In genomic region chr4:6697096-6697495, GRCh38 we compare ENCODE assay signal across 16 cellular contexts. TPM values are rescaled to one million over a fixed set of nuclear protein-coding genes. Genes with fewer than 3 reads are reported as not detected.
DNase-seq lines count a peak whose midpoint lies in the region; ATAC-seq, FAIRE-seq and TF ChIP-seq lines count a peak whose summit lies in the region.
"Had no signal": no experiment of that assay in that cellular context is flagged by ENCODE, and none has a peak within 500 bp of the region (broad histone marks: within the 10 kb centered on the region; RNA-seq: fewer than 3 reads in every experiment).

No MANE protein-coding gene starts in this region.

- DNase-seq in CD4-positive, CD25-positive, alpha-beta regulatory T cell = no peak
- DNase-seq in MCF 10A (ENCODE audit: unreplicated experiment) (no peak), H4 (ENCODE audit: low spot score) (no peak), dermis blood vessel endothelial cell (no peak), GM10266 (ENCODE audit: extremely low spot score) (no peak), pancreas (no peak)
- DNase-seq: activated CD8-positive, alpha-beta memory T cell treated with anti-CD3 and anti-CD28 coated beads for 24 hours; anterior cingulate cortex; NCI-H146; NCI-H524 treated with DMSO at 0.1 percent for 48 hours; stimulated activated CD4-positive, alpha-beta T cell treated with anti-CD3 and anti-CD28 coated beads, Interleukin-4, amount 100 ng/mL, for 4 hours; stimulated activated naive CD8-positive, alpha-beta T cell treated with anti-CD3 and anti-CD28 coated beads, Interleukin-15, amount 100 ng/mL, for 72 hours had no signal

- peaks cover 15 to 84% (median 44%) of the 10 kb centered on the region in 4 donors for H3K4me1 Mint-ChIP-seq in CD4-positive, CD25-positive, alpha-beta regulatory T cell
- peaks cover 37% of the 10 kb centered on the region for H3K4me1 Mint-ChIP-seq in MCF 10A (ENCODE audit: insufficient read depth, unreplicated experiment)

- no peaks in the 10 kb centered on the region for H3K36me3 ChIP-seq in CD4-positive, CD25-positive, alpha-beta regulatory T cell (ENCODE audit: control insufficient read depth, insufficient read depth, low read length)
- H3K36me3 ChIP-seq in KOPT-K1 (ENCODE audit: insufficient read depth, low read length) = peaks cover 16% of the 10 kb centered on the region; the same call in 1 of the 2 replicates
- peaks cover 16% of the 10 kb centered on the region for H3K36me3 ChIP-seq in neutrophil
- no peaks in the 10 kb centered on the region for H3K36me3 ChIP-seq in pancreas

- H3K4me3 Mint-ChIP-seq in CD4-positive, CD25-positive, alpha-beta regulatory T cell = peak overlapping the region in 2 of 4 donors; percentile 44 to 64
- H3K4me3 Mint-ChIP-seq in MCF 10A (ENCODE audit: unreplicated experiment) = no peak overlapping the region

- peak overlapping the region; percentile 92 to 100 (median 92) for H3K27ac Mint-ChIP-seq in CD4-positive, CD25-positive, alpha-beta regulatory T cell
- peak overlapping the region; percentile 95 for H3K27ac Mint-ChIP-seq in MCF 10A (ENCODE audit: low read depth, unreplicated experiment)

- TF ChIP-seq CTCF in MCF 10A (IDR thresholded peaks at IDR 0.05; ENCODE audit: unreplicated experiment) (no peak), neutrophil (IDR thresholded peaks at IDR 0.05) (no peak), GM10266 (IDR thresholded peaks at IDR 0.05; ENCODE audit: control insufficient read depth, insufficient read depth, low read depth, missing control alignments) (no peak), pancreas (IDR thresholded peaks at IDR 0.05) (no peak)

- peaks cover 71% of the 10 kb centered on the region for H3K4me1 ChIP-seq in CD4-positive, CD25-positive, alpha-beta regulatory T cell (ENCODE audit: control insufficient read depth, insufficient read depth, low read length, poor library complexity, severe bottlenecking)
- peaks cover 60 to 70% of the 10 kb centered on the region in 2 experiments for H3K4me1 ChIP-seq in neutrophil (ENCODE audit: control insufficient read depth in 1 of 2, insufficient read depth in 1 of 2, low read depth in 1 of 2, low read length in 1 of 2)
- no peaks in the 10 kb centered on the region for H3K4me1 ChIP-seq in pancreas

- H3K27ac ChIP-seq in CD4-positive, CD25-positive, alpha-beta regulatory T cell (ENCODE audit: insufficient read depth, low read length, poor library complexity, severe bottlenecking) = peak overlapping the region; percentile 81
- H3K27ac ChIP-seq in KOPT-K1 (ENCODE audit: low read depth, low read length, poor library complexity, severe bottlenecking) (peak overlapping the region; percentile 88), neutrophil (peak overlapping the region; percentile 98), pancreas (no peak overlapping the region)

- H3K9me3 ChIP-seq in CD4-positive, CD25-positive, alpha-beta regulatory T cell (ENCODE audit: control insufficient read depth in 2 of 2, low read length in 2 of 2) = no peaks in the 10 kb centered on the region
- H3K9me3 ChIP-seq in KOPT-K1 (ENCODE audit: insufficient read depth, low read length, poor library complexity, severe bottlenecking) (no peaks in the 10 kb centered on the region), neutrophil (no peaks in the 10 kb centered on the region), pancreas (no peaks in the 10 kb centered on the region)

- CTCF ChIA-PET in MCF 10A (lab: Yijun Ruan, JAX) = interaction anchor here (1.1 to 2.2 kb wide), 4 partner anchors 8 to 21 kb away, joined by 3 to 17 read pairs (median 8); no protein-coding TSS in a partner anchor

- H3K4me3 ChIP-seq in CD4-positive, CD25-positive, alpha-beta regulatory T cell (ENCODE audit: low read depth, low read length) = peak overlapping the region; percentile 69
- peak overlapping the region in 1 of 2 experiments; percentile 85 for H3K4me3 ChIP-seq in neutrophil (ENCODE audit: low read depth in 1 of 2, low read length in 1 of 2)
- no peak overlapping the region for H3K4me3 ChIP-seq in pancreas
- H3K4me3 ChIP-seq: K562 had no signal

- no peaks in the 10 kb centered on the region for H3K9me3 Mint-ChIP-seq in CD4-positive, CD25-positive, alpha-beta regulatory T cell
- H3K9me3 Mint-ChIP-seq in MCF 10A (ENCODE audit: unreplicated experiment) = no peaks in the 10 kb centered on the region
- H3K9me3 Mint-ChIP-seq: stimulated activated naive CD8-positive, alpha-beta T cell treated with anti-CD3 and anti-CD28 coated beads, Interleukin-15, amount 100 ng/mL, for 72 hours had no signal

- H3K36me3 Mint-ChIP-seq in CD4-positive, CD25-positive, alpha-beta regulatory T cell = peaks cover 20% of the 10 kb centered on the region
- peaks cover 16% of the 10 kb centered on the region for H3K36me3 Mint-ChIP-seq in MCF 10A (ENCODE audit: insufficient read depth, unreplicated experiment)

- 93 to 94% methylated on average over 6 of the region's 6 CpGs for WGBS in pancreas, 2 donors

- BruUV-seq in MCF 10A (replicated peaks; lab: Mats Ljungman, UMichigan) = no TSS peak

- POLR2A ChIA-PET in MCF 10A (lab: Yijun Ruan, JAX) = interaction anchor here (0.9 to 5.9 kb wide), 7 partner anchors 11 to 88 kb away, joined by 4 to 79 read pairs (median 18); partner anchors contain the start of genes BLOC1S4, MRFAP1 and MRFAP1L1

- intact Hi-C loops in MCF 10A (cut with micrococcal nuclease) (no loop called here), pancreas (cut with DNase I) (no loop called here)

- H3K27me3 Mint-ChIP-seq in CD4-positive, CD25-positive, alpha-beta regulatory T cell = no peaks in the 10 kb centered on the region
- no peaks in the 10 kb centered on the region for H3K27me3 Mint-ChIP-seq in MCF 10A (ENCODE audit: insufficient read depth, unreplicated experiment)
- H3K27me3 Mint-ChIP-seq: stimulated activated naive CD8-positive, alpha-beta T cell treated with anti-CD3 and anti-CD28 coated beads, Interleukin-15, amount 100 ng/mL, for 72 hours had no signal

- no peak for FAIRE-seq in pancreas (lab: Jason Lieb, UNC)
- FAIRE-seq: G401.6, K562 had no signal

- no peaks in the 10 kb centered on the region for H3K27me3 ChIP-seq in CD4-positive, CD25-positive, alpha-beta regulatory T cell (ENCODE audit: control insufficient read depth, insufficient read depth, low read length)
- H3K27me3 ChIP-seq in neutrophil (no peaks in the 10 kb centered on the region), pancreas (no peaks in the 10 kb centered on the region)

- ATAC-seq in CD4-positive, CD25-positive, alpha-beta regulatory T cell (ENCODE audit: low read depth in 2 of 2) = no peak
- no peak for ATAC-seq in pancreas
- ATAC-seq: K562 had no signal

RNA-seq across cellular contexts. Expression of gene S100P, which starts 3.4 kb away (rescaled TPM):
- not detected for total RNA-seq in CD4-positive, CD25-positive, alpha-beta regulatory T cell
- 1 to 10 TPM in 3 of 4 donors, not detected in 1; 1.2 to 4.1 (median 1.5) TPM for polyA plus RNA-seq in CD4-positive, CD25-positive, alpha-beta regulatory T cell
- total RNA-seq in MCF 10A (2022) = 55.6 and 97.6 TPM in 2 replicates
- 0.21 and 0.35 TPM in 2 replicates for total RNA-seq in H4 (2014; rRNA removed; shearing (Covaris generic))
- not detected in 2 replicates for total RNA-seq in dermis blood vessel endothelial cell
- 10 to 100 TPM in 1 of 6 donors, 1 to 10 TPM in 1, not detected in 4; 1.7 to 15.7 TPM for total RNA-seq in pancreas
- 1 to 10 TPM in 1 of 2 donors, under 1 TPM in 1; 0.42 to 1.3 TPM for polyA plus RNA-seq in pancreas

RNA-seq across cellular contexts. Expression of gene MRFAP1L1, which starts 12.6 kb away (rescaled TPM):
- 32.6 TPM for total RNA-seq in CD4-positive, CD25-positive, alpha-beta regulatory T cell
- polyA plus RNA-seq in CD4-positive, CD25-positive, alpha-beta regulatory T cell = 100 to 1,000 TPM; 139 to 156 (median 150) TPM
- 42.5 and 63.2 TPM in 2 replicates for total RNA-seq in MCF 10A (2022)
- 104 and 118 TPM in 2 replicates for total RNA-seq in H4 (2014; rRNA removed; shearing (Covaris generic))
- 62.2 and 68.9 TPM in 2 replicates for total RNA-seq in dermis blood vessel endothelial cell
- 10 to 100 TPM; 12.4 to 26.6 (median 20.4) TPM for total RNA-seq in pancreas
- 10 to 100 TPM; 23.5 to 39.8 TPM for polyA plus RNA-seq in pancreas

RNA-seq across cellular contexts. Expression of gene BLOC1S4, which starts 18.9 kb away (rescaled TPM):
- total RNA-seq in CD4-positive, CD25-positive, alpha-beta regulatory T cell = 27.5 TPM
- polyA plus RNA-seq in CD4-positive, CD25-positive, alpha-beta regulatory T cell = 100 to 1,000 TPM in 1 of 4 donors, 10 to 100 TPM in 3; 81.1 to 103 (median 94.8) TPM
- total RNA-seq in MCF 10A (2022) (10.6 and 13.0 TPM in 2 replicates), dermis blood vessel endothelial cell (13.7 and 17.0 TPM in 2 replicates), pancreas (1 to 10 TPM; 3.7 to 7.1 (median 5.1) TPM)
- total RNA-seq in H4 (2014; rRNA removed; shearing (Covaris generic)) = 14.5 and 23.5 TPM in 2 replicates
- 1 to 10 TPM; 3.3 to 8.4 TPM for polyA plus RNA-seq in pancreas

RNA-seq across cellular contexts. Expression of gene MRFAP1, which starts 56.6 kb away (rescaled TPM):
- total RNA-seq in CD4-positive, CD25-positive, alpha-beta regulatory T cell = 202 TPM
- 100 to 1,000 TPM; 148 to 188 (median 180) TPM for polyA plus RNA-seq in CD4-positive, CD25-positive, alpha-beta regulatory T cell
- total RNA-seq in MCF 10A (2022) (387 and 481 TPM in 2 replicates), dermis blood vessel endothelial cell (88.2 and 147 TPM in 2 replicates), pancreas (100 to 1,000 TPM in 4 of 6 donors, 10 to 100 TPM in 2; 70.2 to 120 (median 108) TPM)
- 82.6 and 203 TPM in 2 replicates for total RNA-seq in H4 (2014; rRNA removed; shearing (Covaris generic))
- polyA plus RNA-seq in pancreas = 100 to 1,000 TPM in 1 of 2 donors, 10 to 100 TPM in 1; 85.2 to 178 TPM

Comparison
In these comparisons a context has a peak if more than half of its experiments do, and no peak if none do; other contexts are left out.
1. H3K27ac ChIP-seq: peak in CD4-positive, CD25-positive, alpha-beta regulatory T cell (single experiment), KOPT-K1 (single experiment) and neutrophil (single experiment); none in pancreas (0 of 4).